24 cellular contexts compared by ENCODE assay signal in the genomic region with DNA sequence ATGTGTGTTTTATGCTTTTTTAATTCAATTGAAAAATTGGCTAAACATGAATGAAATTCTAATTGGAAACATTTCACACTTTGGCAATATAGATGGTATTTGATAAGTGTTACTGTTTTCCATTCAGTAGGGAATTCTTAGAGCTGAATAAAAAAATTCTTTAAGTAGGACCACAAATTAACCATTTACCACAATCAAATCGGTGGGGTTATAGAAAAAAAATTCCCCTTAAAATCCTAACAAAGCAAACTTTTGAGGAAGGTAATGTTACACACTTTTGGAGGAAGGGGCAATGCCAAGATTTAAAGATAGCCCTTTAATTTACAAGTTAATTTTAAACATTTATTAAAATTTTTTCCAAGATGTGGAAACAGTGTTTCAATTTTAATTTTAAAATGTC.
DNase-seq lines count a peak whose midpoint lies in the region; ATAC-seq, FAIRE-seq and TF ChIP-seq lines count a peak whose summit lies in the region.
"Had no signal": no experiment of that assay in that cellular context is flagged by ENCODE, and none has a peak within 500 bp of the region (broad histone marks: within the 10 kb centered on the region; RNA-seq: fewer than 3 reads in every experiment).

No MANE protein-coding gene starts in this region.

- no peak for TF ChIP-seq EP300 in tibial nerve (IDR thresholded peaks at IDR 0.05)

- no peak overlapping the region for H3K4ac ChIP-seq in neuronal stem cell (ENCODE audit: low read length)

- H4K8ac ChIP-seq in neuronal stem cell (ENCODE audit: low read depth, low read length), result no peak overlapping the region

- H3K18ac ChIP-seq in neuronal stem cell (ENCODE audit: low read length), result no peak overlapping the region

- no peaks in the 10 kb centered on the region for H3K27me3 ChIP-seq in left ventricle myocardium inferior (ENCODE audit: low read depth)
- no peaks in the 10 kb centered on the region for H3K27me3 ChIP-seq in neuronal stem cell (ENCODE audit: control insufficient read depth in 3 of 3, insufficient read depth in 3 of 3, low read depth in 1 of 3, low read length in 3 of 3)
- H3K27me3 ChIP-seq in tibial nerve, result no peaks in the 10 kb centered on the region
- H3K27me3 ChIP-seq: gastrocnemius medialis, uterus had no signal

- peak overlapping the region; percentile 60 for H3K27ac ChIP-seq in left ventricle myocardium inferior (replicated peaks)
- no peak overlapping the region for H3K27ac ChIP-seq in neuronal stem cell (replicated peaks; ENCODE audit: low read length)
- H3K27ac ChIP-seq in tibial nerve, result peak overlapping the region; percentile 42 to 86 (median 66)
- H3K27ac ChIP-seq: gastrocnemius medialis, RWPE1, SK-N-MC, uterus had no signal

- no peak overlapping the region for H2BK15ac ChIP-seq in neuronal stem cell (ENCODE audit: low read length)

- no peak overlapping the region for H3K14ac ChIP-seq in neuronal stem cell (ENCODE audit: low read length)

- H3K4me1 ChIP-seq in left ventricle myocardium inferior (no peaks in the 10 kb centered on the region), neuronal stem cell (ENCODE audit: control insufficient read depth in 2 of 2, insufficient read depth in 1 of 2, low read depth in 1 of 2, low read length in 2 of 2) (peaks cover 12 to 21% of the 10 kb centered on the region in 2 donors), tibial nerve (peaks cover 0 to 12% (median 3%) of the 10 kb centered on the region in 4 donors)
- H3K4me1 ChIP-seq: gastrocnemius medialis, uterus had no signal

- peak; percentile 3 for FAIRE-seq in frontal cortex (lab: Jason Lieb, UNC)
- FAIRE-seq: D721Med had no signal

- ATAC-seq in Right ventricle myocardium superior (ENCODE audit: poor library complexity) (no peak), GM19397 (IDR thresholded peaks at IDR 0.05; ENCODE audit: unreplicated experiment) (no peak)
- ATAC-seq: activated CD8-positive, alpha-beta memory T cell treated with anti-CD3 and anti-CD28 coated beads, Interleukin-2, amount 10 ng/mL, durations not matched to agents 7 days and 5 days; activated naive CD8-positive, alpha-beta T cell treated with anti-CD3 and anti-CD28 coated beads, Interleukin-2, amount 50 U/mL, for 24 hours; activated T-cell treated with anti-CD3 and anti-CD28 coated beads, Interleukin-2, amount 50 U/mL, for 4 hours had no signal

- H2BK120ac ChIP-seq in neuronal stem cell (ENCODE audit: low read depth, low read length), result no peak overlapping the region

- H3K79me1 ChIP-seq in neuronal stem cell (ENCODE audit: low read depth, low read length), result no peaks in the 10 kb centered on the region

- H3K4me2 ChIP-seq in neuronal stem cell (ENCODE audit: insufficient read depth, low read length, poor library complexity, severe bottlenecking), result no peak overlapping the region

- H3K4me3 ChIP-seq in left ventricle myocardium inferior (no peak overlapping the region), neuronal stem cell (ENCODE audit: low read length in 2 of 2) (no peak overlapping the region), tibial nerve (peak overlapping the region; percentile 1 to 38 (median 10))
- H3K4me3 ChIP-seq: SK-N-MC, uterus had no signal

- H2AFZ ChIP-seq in neuronal stem cell (ENCODE audit: low read length), result peak overlapping the region; percentile 74

- H3K23ac ChIP-seq in neuronal stem cell (ENCODE audit: low read depth, low read length, poor library complexity), result no peak overlapping the region

- no peak overlapping the region for H2AK5ac ChIP-seq in neuronal stem cell (ENCODE audit: low read depth, low read length)

- no peak for TF ChIP-seq CTCF in left ventricle myocardium inferior (IDR thresholded peaks at IDR 0.05; ENCODE audit: borderline replicate concordance)
- TF ChIP-seq CTCF in tibial nerve (IDR thresholded peaks at IDR 0.05), result no peak

- WGBS in neuronal stem cell (ENCODE audit: extremely low coverage in 2 of 2, insufficient read length in 2 of 2, insufficient replicate concordance in 1 of 2), 2 donors, result no CpG with 5 or more reads among the region's 1 CpG
- 50 to 63% methylated on average over 1 of the region's 1 CpG for WGBS in tibial nerve, 2 donors

- H2BK5ac ChIP-seq in neuronal stem cell (ENCODE audit: low read length), result no peak overlapping the region

- DNase-seq in left ventricle myocardium inferior (no peak), Right ventricle myocardium superior (no peak), frontal cortex (ENCODE audit: low spot score in 2 of 2) (no peak), neuronal stem cell (ENCODE audit: low spot score) (no peak), tibial nerve (ENCODE audit: low spot score in 2 of 2) (no peak), dermis blood vessel endothelial cell (no peak), RKO (ENCODE audit: low spot score) (no peak)
- DNase-seq: 8988T; activated CD4-positive, CD25-positive, alpha-beta regulatory T cell; activated CD8-positive, alpha-beta memory T cell treated with anti-CD3 and anti-CD28 coated beads, Interleukin-2, amount 10 ng/mL, durations not matched to agents 7 days and 5 days; activated gamma-delta T cell treated with Interleukin-2 at 50 U/mL for 16 hours; activated naive CD8-positive, alpha-beta T cell treated with anti-CD3 and anti-CD28 coated beads, Interleukin-2, amount 50 U/mL, for 24 hours; activated T-cell treated with anti-CD3 and anti-CD28 coated beads, Interleukin-2, amount 50 U/mL, for 4 hours; CD4-positive, alpha-beta T cell; cerebellar nuclear complex; gastrocnemius medialis; mammary epithelial cell; NCI-H146; stimulated activated naive CD4-positive, alpha-beta T cell; uterus had no signal

- no peak overlapping the region for H2BK12ac ChIP-seq in neuronal stem cell (ENCODE audit: low read length)

- no peak overlapping the region for H3K9ac ChIP-seq in neuronal stem cell (ENCODE audit: low read depth, low read length, poor library complexity)

- H4K91ac ChIP-seq in neuronal stem cell (ENCODE audit: low read depth, low read length, poor library complexity), result no peak overlapping the region

- TF ChIP-seq POLR2A in tibial nerve (IDR thresholded peaks at IDR 0.05), result no peak

- H3K36me3 ChIP-seq in left ventricle myocardium inferior (no peaks in the 10 kb centered on the region), neuronal stem cell (replicated peaks in 1 of 2; ENCODE audit: control insufficient read depth in 2 of 2, insufficient read depth in 2 of 2, low read length in 2 of 2) (no peaks in the 10 kb centered on the region), tibial nerve (no peaks in the 10 kb centered on the region)
- H3K36me3 ChIP-seq: gastrocnemius medialis, uterus had no signal

- H3K9me3 ChIP-seq in left ventricle myocardium inferior (replicated peaks), result no peaks in the 10 kb centered on the region
- no peaks in the 10 kb centered on the region for H3K9me3 ChIP-seq in neuronal stem cell (replicated peaks in 1 of 2; ENCODE audit: control insufficient read depth in 2 of 2, insufficient read depth in 1 of 2, low read depth in 1 of 2, low read length in 2 of 2)
- no peaks in the 10 kb centered on the region for H3K9me3 ChIP-seq in tibial nerve
- H3K9me3 ChIP-seq: gastrocnemius medialis, uterus had no signal

- intact Hi-C loops in left ventricle myocardium inferior (cut with micrococcal nuclease) (no loop called here), Right ventricle myocardium superior (cut with DNase I) (no loop called here)

Comparison
In these comparisons a context has a peak if more than half of its experiments do, and no peak if none do; other contexts are left out.
1. H3K4me3 ChIP-seq: peak in tibial nerve (4 of 4); none in left ventricle myocardium inferior (single experiment) and neuronal stem cell (0 of 2).